Comparison of ENCODE assay signal across 1 cellular context in genomic region chr7:41035788-41036187, GRCh38.
TF ChIP-seq lines count a peak whose summit lies in the region.

No MANE protein-coding gene starts in this region.

TF ChIP-seq in HepG2, 621 proteins besides CTCF, POLR2A, EP300 and RAD21 (continued from another document):
- TF ChIP-seq HNRNPK (IDR thresholded peaks at IDR 0.05; ENCODE audit: low read depth, low read length, poor library complexity, severe bottlenecking): no peak
- no peak for TF ChIP-seq ZNF83 (CRISPR knock-in tag; IDR thresholded peaks at IDR 0.05; ENCODE audit: borderline replicate concordance)
- TF ChIP-seq NR1H2 (CRISPR knock-in tag; IDR thresholded peaks at IDR 0.05; ENCODE audit: borderline replicate concordance, low read depth): no peak
